17 cellular contexts compared by ENCODE assay signal in genomic region chr1:34763142-34763781, GRCh38. TPM values are rescaled to one million over a fixed set of nuclear protein-coding genes. Genes with fewer than 3 reads are reported as not detected.
DNase-seq lines count a peak whose midpoint lies in the region; ATAC-seq, FAIRE-seq and TF ChIP-seq lines count a peak whose summit lies in the region.
"Had no signal": no experiment of that assay in that cellular context is flagged by ENCODE, and none has a peak within 500 bp of the region (broad histone marks: within the 10 kb centered on the region; RNA-seq: fewer than 3 reads in every experiment).

No MANE protein-coding gene starts in this region.

- no peaks in the 10 kb centered on the region for H3K4me1 Mint-ChIP-seq in type B pancreatic cell (ENCODE audit: unreplicated experiment)
- no peaks in the 10 kb centered on the region for H3K4me1 Mint-ChIP-seq in CD8-positive, alpha-beta T cell (ENCODE audit: low read depth)
- H3K4me1 Mint-ChIP-seq: activated CD4-positive, alpha-beta memory T cell treated with anti-CD3 and anti-CD28 coated beads, Interleukin-2, amount 10 ng/mL, durations not matched to agents 7 days and 5 days; activated naive CD4-positive, alpha-beta T cell treated with anti-CD3 and anti-CD28 coated beads, Interleukin-2, amount 10 ng/mL, durations not matched to agents 7 days and 5 days had no signal

- peaks cover 15% of the 10 kb centered on the region for H3K27me3 Mint-ChIP-seq in type B pancreatic cell
- H3K27me3 Mint-ChIP-seq in CD8-positive, alpha-beta T cell (ENCODE audit: low read depth), result peaks cover 12% of the 10 kb centered on the region
- H3K27me3 Mint-ChIP-seq: activated CD4-positive, alpha-beta memory T cell treated with anti-CD3 and anti-CD28 coated beads, Interleukin-2, amount 10 ng/mL, durations not matched to agents 7 days and 5 days had no signal

- 13% methylated on average over 8 of the region's 8 CpGs for whole genome bisulfite sequencing in HepG2 (ENCODE audit: low lambda C conversion rate)
- WGBS in right lobe of liver (ENCODE audit: insufficient coverage, low coverage, low lambda C conversion rate, missing lambda C conversion rate), result 40% methylated on average over 7 of the region's 8 CpGs

- H3K9me3 Mint-ChIP-seq in type B pancreatic cell, result no peaks in the 10 kb centered on the region
- no peaks in the 10 kb centered on the region for H3K9me3 Mint-ChIP-seq in CD8-positive, alpha-beta T cell
- H3K9me3 Mint-ChIP-seq: activated CD4-positive, alpha-beta memory T cell treated with anti-CD3 and anti-CD28 coated beads, Interleukin-2, amount 10 ng/mL, durations not matched to agents 7 days and 5 days; activated naive CD4-positive, alpha-beta T cell treated with anti-CD3 and anti-CD28 coated beads, Interleukin-2, amount 10 ng/mL, durations not matched to agents 7 days and 5 days had no signal

- H3K27ac ChIP-seq in HepG2 (ENCODE audit: extremely low read length, insufficient read depth, low read length) (no peak overlapping the region), right lobe of liver (no peak overlapping the region), RWPE1 (peak overlapping the region; percentile 89)
- H3K27ac ChIP-seq in CD8-positive, alpha-beta T cell (ENCODE audit: low read depth, low read length), result no peak overlapping the region
- H3K27ac ChIP-seq: spleen had no signal

- in situ Hi-C loops in HepG2 (cut with HindIII; ENCODE audit: extremely low pct_ligation_motif_present, low pct_unique_long_range_greater_than_20kb), result no loop called here

- H3K4me1 ChIP-seq in HepG2 (ENCODE audit: insufficient read depth, low read length), result no peaks in the 10 kb centered on the region
- no peaks in the 10 kb centered on the region for H3K4me1 ChIP-seq in right lobe of liver
- H3K4me1 ChIP-seq in CD8-positive, alpha-beta T cell (ENCODE audit: insufficient read depth, low read length), result no peaks in the 10 kb centered on the region
- H3K4me1 ChIP-seq: spleen had no signal

- H3K36me3 ChIP-seq in HepG2 (replicated peaks in 1 of 2; ENCODE audit: control insufficient read depth in 1 of 2, insufficient read depth in 2 of 2, low read length in 2 of 2) (no peaks in the 10 kb centered on the region), right lobe of liver (no peaks in the 10 kb centered on the region)
- no peaks in the 10 kb centered on the region for H3K36me3 ChIP-seq in CD8-positive, alpha-beta T cell (ENCODE audit: insufficient read depth, low read length)
- H3K36me3 ChIP-seq: spleen had no signal

- no peaks in the 10 kb centered on the region for H4K20me1 ChIP-seq in HepG2 (ENCODE audit: insufficient read depth, low read length)

- TF ChIP-seq EP300 in HepG2 (IDR thresholded peaks at IDR 0.05; ENCODE audit: low read depth in 2 of 2, low read length in 2 of 2) (no peak), HepG2 (CRISPR knock-in tag; IDR thresholded peaks at IDR 0.05; ENCODE audit: borderline replicate concordance) (no peak)

- no peak overlapping the region for H2AFZ ChIP-seq in HepG2 (ENCODE audit: low read length)

- TF ChIP-seq RAD21 in HepG2 (CRISPR knock-in tag; IDR thresholded peaks at IDR 0.05), result no peak

- DNase-seq in HepG2 (ENCODE audit: low spot score), result peak; percentile 13
- no peak for DNase-seq in right lobe of liver
- DNase-seq in RWPE1 (ENCODE audit: low spot score), result peak; percentile 93
- peak; percentile 38 for DNase-seq in hepatic stellate cell (ENCODE audit: low spot score)
- DNase-seq in type B pancreatic cell (ENCODE audit: extremely low spot score, unreplicated experiment), result no peak
- DNase-seq in NCI-H345 treated with DMSO at 0.1 percent for 48 hours (lab: John Stamatoyannopoulos, UW; ENCODE audit: unreplicated experiment), result no peak
- DNase-seq in CD8-positive, alpha-beta T cell, result no peak
- no peak for DNase-seq in NCI-H774 (lab: John Stamatoyannopoulos, UW)
- DNase-seq: activated CD4-positive, alpha-beta memory T cell treated with anti-CD3 and anti-CD28 coated beads, Interleukin-2, amount 10 ng/mL, durations not matched to agents 7 days and 5 days; activated naive CD4-positive, alpha-beta T cell treated with anti-CD3 and anti-CD28 coated beads, Interleukin-2, amount 10 ng/mL, durations not matched to agents 7 days and 5 days; cerebellar nuclear complex; KG1; left cardiac atrium; NCI-H187 treated with DMSO at 0.1 percent for 48 hours; spleen had no signal

- BruUV-seq in HepG2 (replicated peaks; lab: Mats Ljungman, UMichigan), result no TSS peak

- H3K9me3 ChIP-seq in HepG2 (ENCODE audit: low read length) (no peaks in the 10 kb centered on the region), right lobe of liver (no peaks in the 10 kb centered on the region)
- H3K9me3 ChIP-seq in CD8-positive, alpha-beta T cell (ENCODE audit: low read length), result no peaks in the 10 kb centered on the region
- H3K9me3 ChIP-seq: spleen had no signal

- no peak overlapping the region for H3K4me2 ChIP-seq in HepG2 (ENCODE audit: low read depth, low read length)

- peak overlapping the region; percentile 54 for H3K4me3 Mint-ChIP-seq in type B pancreatic cell
- no peak overlapping the region for H3K4me3 Mint-ChIP-seq in CD8-positive, alpha-beta T cell
- H3K4me3 Mint-ChIP-seq: activated CD4-positive, alpha-beta memory T cell treated with anti-CD3 and anti-CD28 coated beads, Interleukin-2, amount 10 ng/mL, durations not matched to agents 7 days and 5 days; activated naive CD4-positive, alpha-beta T cell treated with anti-CD3 and anti-CD28 coated beads, Interleukin-2, amount 10 ng/mL, durations not matched to agents 7 days and 5 days had no signal

- no peaks in the 10 kb centered on the region for H3K79me2 ChIP-seq in HepG2 (ENCODE audit: insufficient read depth, low read length)

- TF ChIP-seq POLR2A in HepG2 (IDR thresholded peaks at IDR 0.05; ENCODE audit: insufficient read depth in 1 of 2, low read depth in 2 of 2, low read length in 2 of 2) (no peak), right lobe of liver (IDR thresholded peaks at IDR 0.05) (no peak)

- ATAC-seq in HepG2, result no peak
- no peak for ATAC-seq in right lobe of liver
- no peak for ATAC-seq in CD8-positive, alpha-beta T cell
- ATAC-seq: left cardiac atrium had no signal

- POLR2A ChIA-PET in HepG2 (lab: Yijun Ruan, JAX) (no interaction called here), RWPE1 (lab: Yijun Ruan, JAX; ENCODE audit: low non-redundant PET) (interaction anchor here (0.5 to 0.9 kb wide), 2 partner anchors 16 to 19 kb away, joined by 3 read pairs; no protein-coding TSS in a partner anchor)
- POLR2A ChIA-PET in CD8-positive, alpha-beta T cell (lab: Charles Lee), result no interaction called here

- H3K27me3 ChIP-seq in HepG2 (ENCODE audit: control insufficient read depth in 1 of 2, insufficient read depth in 2 of 2, low read length in 2 of 2) (peaks cover 3 to 40% of the 10 kb centered on the region in 2 experiments; a peak in 3 of 5 replicates), right lobe of liver (no peaks in the 10 kb centered on the region)
- H3K27me3 ChIP-seq in CD8-positive, alpha-beta T cell (ENCODE audit: insufficient read depth, low read length), result no peaks in the 10 kb centered on the region

- H3K27ac Mint-ChIP-seq in type B pancreatic cell, result peak overlapping the region; percentile 92
- no peak overlapping the region for H3K27ac Mint-ChIP-seq in CD8-positive, alpha-beta T cell
- H3K27ac Mint-ChIP-seq: activated CD4-positive, alpha-beta memory T cell treated with anti-CD3 and anti-CD28 coated beads, Interleukin-2, amount 10 ng/mL, durations not matched to agents 7 days and 5 days; activated naive CD4-positive, alpha-beta T cell treated with anti-CD3 and anti-CD28 coated beads, Interleukin-2, amount 10 ng/mL, durations not matched to agents 7 days and 5 days had no signal

- TF ChIP-seq CTCF in HepG2 (CRISPR knock-in tag; IDR thresholded peaks at IDR 0.05) (no peak), right lobe of liver (IDR thresholded peaks at IDR 0.05) (no peak), RWPE1 (conservative IDR thresholded peaks at IDR 0.05; ENCODE audit: low read depth) (no peak), type B pancreatic cell (conservative IDR thresholded peaks at IDR 0.05) (no peak)
- no peak for TF ChIP-seq CTCF in CD8-positive, alpha-beta T cell (IDR thresholded peaks at IDR 0.05)

- CTCF ChIA-PET in HepG2 (lab: Yijun Ruan, JAX; ENCODE audit: low intra/inter-chr PET ratio, low total read pairs) (no interaction called here), RWPE1 (lab: Yijun Ruan, JAX) (interaction anchor here (0.6 to 0.8 kb wide), 2 partner anchors 23 to 612 kb away, joined by 3 read pairs; no protein-coding TSS in a partner anchor)
- CTCF ChIA-PET in CD8-positive, alpha-beta T cell (lab: Charles Lee), result no interaction called here

- H3K4me3 ChIP-seq in HepG2 (replicated peaks in 1 of 3; ENCODE audit: insufficient read depth in 1 of 3, low read depth in 2 of 3, low read length in 3 of 3), result no peak overlapping the region
- no peak overlapping the region for H3K4me3 ChIP-seq in right lobe of liver
- H3K4me3 ChIP-seq in CD8-positive, alpha-beta T cell (ENCODE audit: low read depth, low read length), result no peak overlapping the region
- H3K4me3 ChIP-seq: spleen had no signal

- no peak for FAIRE-seq in HepG2 (lab: Jason Lieb, UNC)

- intact Hi-C loops in HepG2 (cut with micrococcal nuclease; ENCODE audit: unreplicated experiment) (no loop called here), right lobe of liver (cut with DNase I) (no loop called here)
- intact Hi-C loops in CD8-positive, alpha-beta T cell (cut with DNase I, micrococcal nuclease), result no loop called here

- no peak overlapping the region for H3K9ac ChIP-seq in HepG2 (ENCODE audit: insufficient read depth, low read depth, low read length)

- H3K36me3 Mint-ChIP-seq in type B pancreatic cell, result no peaks in the 10 kb centered on the region
- no peaks in the 10 kb centered on the region for H3K36me3 Mint-ChIP-seq in CD8-positive, alpha-beta T cell
- H3K36me3 Mint-ChIP-seq: activated naive CD4-positive, alpha-beta T cell treated with anti-CD3 and anti-CD28 coated beads, Interleukin-2, amount 10 ng/mL, durations not matched to agents 7 days and 5 days had no signal

RNA-seq across cellular contexts. Expression of gene GJB4, which starts 3.7 kb away (rescaled TPM):
- total RNA-seq in HepG2 (2016; rRNA removed; fragmentation: Illumina TruSeq; extraction: Trizol) (not detected in 2 replicates), right lobe of liver (not detected), type B pancreatic cell (ENCODE audit: low replicate concordance) (0.48 and 0.50 TPM in 2 replicates)
- not detected in 2 replicates for total RNA-seq in HepG2 (2016; cell fraction: cytosol; rRNA removed; fragmentation: Illumina TruSeq; extraction: Trizol; ENCODE audit: low read depth)
- total RNA-seq in HepG2 (2016; cell fraction: insoluble cytoplasmic fraction; rRNA removed; fragmentation: Illumina TruSeq; extraction: Trizol), result not detected in 2 replicates
- total RNA-seq in HepG2 (2016; cell fraction: membrane; rRNA removed; fragmentation: Illumina TruSeq; extraction: Trizol), result not detected in 2 replicates
- not detected in 2 replicates for total RNA-seq in HepG2 (2016; cell fraction: nucleus; rRNA removed; fragmentation: Illumina TruSeq; extraction: Trizol)
- not detected in 2 replicates for polyA plus RNA-seq in HepG2 (2011; rRNA removed)
- not detected in 2 replicates for polyA plus RNA-seq in HepG2 (2011; cell fraction: cytosol; rRNA removed)
- polyA plus RNA-seq in HepG2 (2011; cell fraction: nucleus; rRNA removed), result not detected in 2 replicates
- polyA plus RNA-seq in HepG2 (2012), result not detected in 2 replicates
- not detected in 2 replicates for polyA plus RNA-seq in HepG2 (2016; cell fraction: cytosol; fragmentation: Illumina TruSeq; extraction: Trizol; ENCODE audit: low read depth)
- not detected in 2 replicates for polyA plus RNA-seq in HepG2 (2016; cell fraction: insoluble cytoplasmic fraction; fragmentation: Illumina TruSeq; extraction: Trizol; ENCODE audit: low read depth)
- not detected in 2 replicates for polyA plus RNA-seq in HepG2 (2016; cell fraction: membrane; fragmentation: Illumina TruSeq; extraction: Trizol; ENCODE audit: low read depth)
- polyA plus RNA-seq in HepG2 (2016; cell fraction: nucleus; fragmentation: Illumina TruSeq; extraction: Trizol; ENCODE audit: insufficient read depth, low read depth), result not detected in 2 replicates
- polyA minus RNA-seq in HepG2 (2011; rRNA and poly(A)+ RNA removed; ENCODE audit: low replicate concordance), result 0.14 TPM in 1 of 2 replicates, not detected in the other
- not detected in 2 replicates for polyA minus RNA-seq in HepG2 (2011; cell fraction: cytosol; rRNA and poly(A)+ RNA removed)
- not detected in 2 replicates for polyA minus RNA-seq in HepG2 (2011; cell fraction: nucleus; rRNA and poly(A)+ RNA removed)
- not detected for total RNA-seq in CD8-positive, alpha-beta T cell
- total RNA-seq: A673; activated CD4-positive, alpha-beta memory T cell treated with anti-CD3 and anti-CD28 coated beads, Interleukin-2, amount 10 ng/mL, durations not matched to agents 7 days and 5 days; left cardiac atrium; spleen had no signal
- polyA plus RNA-seq: neural cell, spleen had no signal

RNA-seq across cellular contexts. Expression of gene GJB5, which starts 8.4 kb away (rescaled TPM):
- not detected in 2 replicates for total RNA-seq in HepG2 (2016; rRNA removed; fragmentation: Illumina TruSeq; extraction: Trizol)
- total RNA-seq in HepG2 (2016; cell fraction: cytosol; rRNA removed; fragmentation: Illumina TruSeq; extraction: Trizol; ENCODE audit: low read depth), result not detected in 2 replicates
- total RNA-seq in HepG2 (2016; cell fraction: insoluble cytoplasmic fraction; rRNA removed; fragmentation: Illumina TruSeq; extraction: Trizol), result not detected in 2 replicates
- total RNA-seq in HepG2 (2016; cell fraction: membrane; rRNA removed; fragmentation: Illumina TruSeq; extraction: Trizol), result not detected in 2 replicates
- not detected in 2 replicates for total RNA-seq in HepG2 (2016; cell fraction: nucleus; rRNA removed; fragmentation: Illumina TruSeq; extraction: Trizol)
- not detected in 2 replicates for polyA plus RNA-seq in HepG2 (2011; rRNA removed)
- polyA plus RNA-seq in HepG2 (2011; cell fraction: cytosol; rRNA removed), result not detected in 2 replicates
- not detected in 2 replicates for polyA plus RNA-seq in HepG2 (2011; cell fraction: nucleus; rRNA removed)
- polyA plus RNA-seq in HepG2 (2012), result not detected in 2 replicates
- not detected in 2 replicates for polyA plus RNA-seq in HepG2 (2016; cell fraction: cytosol; fragmentation: Illumina TruSeq; extraction: Trizol; ENCODE audit: low read depth)
- not detected in 2 replicates for polyA plus RNA-seq in HepG2 (2016; cell fraction: insoluble cytoplasmic fraction; fragmentation: Illumina TruSeq; extraction: Trizol; ENCODE audit: low read depth)
- not detected in 2 replicates for polyA plus RNA-seq in HepG2 (2016; cell fraction: membrane; fragmentation: Illumina TruSeq; extraction: Trizol; ENCODE audit: low read depth)
- not detected in 2 replicates for polyA plus RNA-seq in HepG2 (2016; cell fraction: nucleus; fragmentation: Illumina TruSeq; extraction: Trizol; ENCODE audit: insufficient read depth, low read depth)
- 16.6 TPM in 1 of 2 replicates, not detected in the other for polyA minus RNA-seq in HepG2 (2011; rRNA and poly(A)+ RNA removed; ENCODE audit: low replicate concordance)
- polyA minus RNA-seq in HepG2 (2011; cell fraction: cytosol; rRNA and poly(A)+ RNA removed), result not detected in 2 replicates
- not detected in 2 replicates for polyA minus RNA-seq in HepG2 (2011; cell fraction: nucleus; rRNA and poly(A)+ RNA removed)
- total RNA-seq in right lobe of liver, result not detected
- 2.0 and 7.5 TPM in 2 replicates for total RNA-seq in type B pancreatic cell (ENCODE audit: low replicate concordance)
- not detected for total RNA-seq in CD8-positive, alpha-beta T cell
- total RNA-seq: A673; activated CD4-positive, alpha-beta memory T cell treated with anti-CD3 and anti-CD28 coated beads, Interleukin-2, amount 10 ng/mL, durations not matched to agents 7 days and 5 days; left cardiac atrium; spleen had no signal
- polyA plus RNA-seq: neural cell had no signal

RNA-seq across cellular contexts. Expression of gene GJB3, which starts 17.8 kb away (rescaled TPM):
- total RNA-seq in HepG2 (2016; rRNA removed; fragmentation: Illumina TruSeq; extraction: Trizol) (not detected in 2 replicates), right lobe of liver (1 to 10 TPM in 1 of 6 experiments, under 1 TPM in 5; 0.12 to 1.3 (median 0.23) TPM), type B pancreatic cell (ENCODE audit: low replicate concordance) (6.5 and 19.5 TPM in 2 replicates)
- total RNA-seq in HepG2 (2016; cell fraction: cytosol; rRNA removed; fragmentation: Illumina TruSeq; extraction: Trizol; ENCODE audit: low read depth), result not detected in 2 replicates
- not detected in 2 replicates for total RNA-seq in HepG2 (2016; cell fraction: insoluble cytoplasmic fraction; rRNA removed; fragmentation: Illumina TruSeq; extraction: Trizol)
- not detected in 2 replicates for total RNA-seq in HepG2 (2016; cell fraction: membrane; rRNA removed; fragmentation: Illumina TruSeq; extraction: Trizol)
- not detected in 2 replicates for total RNA-seq in HepG2 (2016; cell fraction: nucleus; rRNA removed; fragmentation: Illumina TruSeq; extraction: Trizol)
- polyA plus RNA-seq in HepG2 (2011; rRNA removed), result not detected in 2 replicates
- polyA plus RNA-seq in HepG2 (2011; cell fraction: cytosol; rRNA removed), result not detected in 2 replicates
- polyA plus RNA-seq in HepG2 (2011; cell fraction: nucleus; rRNA removed), result not detected in 2 replicates
- not detected in 2 replicates for polyA plus RNA-seq in HepG2 (2012)
- not detected in 2 replicates for polyA plus RNA-seq in HepG2 (2016; cell fraction: cytosol; fragmentation: Illumina TruSeq; extraction: Trizol; ENCODE audit: low read depth)
- not detected in 2 replicates for polyA plus RNA-seq in HepG2 (2016; cell fraction: insoluble cytoplasmic fraction; fragmentation: Illumina TruSeq; extraction: Trizol; ENCODE audit: low read depth)
- not detected in 2 replicates for polyA plus RNA-seq in HepG2 (2016; cell fraction: membrane; fragmentation: Illumina TruSeq; extraction: Trizol; ENCODE audit: low read depth)
- polyA plus RNA-seq in HepG2 (2016; cell fraction: nucleus; fragmentation: Illumina TruSeq; extraction: Trizol; ENCODE audit: insufficient read depth, low read depth), result not detected in 2 replicates
- 32.8 TPM in 1 of 2 replicates, not detected in the other for polyA minus RNA-seq in HepG2 (2011; rRNA and poly(A)+ RNA removed; ENCODE audit: low replicate concordance)
- polyA minus RNA-seq in HepG2 (2011; cell fraction: cytosol; rRNA and poly(A)+ RNA removed), result not detected in 2 replicates
- not detected in 2 replicates for polyA minus RNA-seq in HepG2 (2011; cell fraction: nucleus; rRNA and poly(A)+ RNA removed)
- not detected for total RNA-seq in CD8-positive, alpha-beta T cell
- total RNA-seq: A673; activated CD4-positive, alpha-beta memory T cell treated with anti-CD3 and anti-CD28 coated beads, Interleukin-2, amount 10 ng/mL, durations not matched to agents 7 days and 5 days; left cardiac atrium; spleen had no signal
- polyA plus RNA-seq: neural cell had no signal

RNA-seq across cellular contexts. Expression of gene GJA4, which starts 29.5 kb away (rescaled TPM):
- total RNA-seq in HepG2 (2016; rRNA removed; fragmentation: Illumina TruSeq; extraction: Trizol) (not detected in 2 replicates), right lobe of liver (10 to 100 TPM in 2 of 6 experiments, 1 to 10 TPM in 4; 4.3 to 21.8 (median 7.6) TPM), type B pancreatic cell (ENCODE audit: low replicate concordance) (0.67 and 0.87 TPM in 2 replicates)
- not detected in 2 replicates for total RNA-seq in HepG2 (2016; cell fraction: cytosol; rRNA removed; fragmentation: Illumina TruSeq; extraction: Trizol; ENCODE audit: low read depth)
- not detected in 2 replicates for total RNA-seq in HepG2 (2016; cell fraction: insoluble cytoplasmic fraction; rRNA removed; fragmentation: Illumina TruSeq; extraction: Trizol)
- not detected in 2 replicates for total RNA-seq in HepG2 (2016; cell fraction: membrane; rRNA removed; fragmentation: Illumina TruSeq; extraction: Trizol)
- total RNA-seq in HepG2 (2016; cell fraction: nucleus; rRNA removed; fragmentation: Illumina TruSeq; extraction: Trizol), result not detected in 2 replicates
- not detected in 2 replicates for polyA plus RNA-seq in HepG2 (2011; rRNA removed)
- polyA plus RNA-seq in HepG2 (2011; cell fraction: cytosol; rRNA removed), result not detected in 2 replicates
- polyA plus RNA-seq in HepG2 (2011; cell fraction: nucleus; rRNA removed), result 0.12 TPM in 1 of 2 replicates, not detected in the other
- polyA plus RNA-seq in HepG2 (2012), result not detected in 2 replicates
- polyA plus RNA-seq in HepG2 (2016; cell fraction: cytosol; fragmentation: Illumina TruSeq; extraction: Trizol; ENCODE audit: low read depth), result not detected in 2 replicates
- polyA plus RNA-seq in HepG2 (2016; cell fraction: insoluble cytoplasmic fraction; fragmentation: Illumina TruSeq; extraction: Trizol; ENCODE audit: low read depth), result not detected in 2 replicates
- polyA plus RNA-seq in HepG2 (2016; cell fraction: membrane; fragmentation: Illumina TruSeq; extraction: Trizol; ENCODE audit: low read depth), result not detected in 2 replicates
- polyA plus RNA-seq in HepG2 (2016; cell fraction: nucleus; fragmentation: Illumina TruSeq; extraction: Trizol; ENCODE audit: insufficient read depth, low read depth), result not detected in 2 replicates
- 0.14 TPM in 1 of 2 replicates, not detected in the other for polyA minus RNA-seq in HepG2 (2011; rRNA and poly(A)+ RNA removed; ENCODE audit: low replicate concordance)
- polyA minus RNA-seq in HepG2 (2011; cell fraction: cytosol; rRNA and poly(A)+ RNA removed), result not detected in 2 replicates
- not detected in 2 replicates for polyA minus RNA-seq in HepG2 (2011; cell fraction: nucleus; rRNA and poly(A)+ RNA removed)
- not detected for total RNA-seq in CD8-positive, alpha-beta T cell
- total RNA-seq: A673; activated CD4-positive, alpha-beta memory T cell treated with anti-CD3 and anti-CD28 coated beads, Interleukin-2, amount 10 ng/mL, durations not matched to agents 7 days and 5 days had no signal
- polyA plus RNA-seq: neural cell had no signal

Comparison
In these comparisons a context has a peak if more than half of its experiments do, and no peak if none do; other contexts are left out.
1. DNase-seq: peak in HepG2 (single experiment), RWPE1 (single experiment) and hepatic stellate cell (single experiment); none in right lobe of liver (0 of 3), type B pancreatic cell (single experiment), NCI-H345 treated with DMSO at 0.1 percent for 48 hours (single experiment), CD8-positive, alpha-beta T cell (0 of 7) and NCI-H774 (single experiment).